Comparison of ENCODE assay signal across 1 cellular context in genomic region chr20:20160513-20160912, GRCh38.
TF ChIP-seq lines count a peak whose summit lies in the region.

No MANE protein-coding gene starts in this region.

TF ChIP-seq in GM23338, 12 proteins besides CTCF, POLR2A, EP300 and RAD21 (continued from another document):
- TF ChIP-seq, protein P1, sequence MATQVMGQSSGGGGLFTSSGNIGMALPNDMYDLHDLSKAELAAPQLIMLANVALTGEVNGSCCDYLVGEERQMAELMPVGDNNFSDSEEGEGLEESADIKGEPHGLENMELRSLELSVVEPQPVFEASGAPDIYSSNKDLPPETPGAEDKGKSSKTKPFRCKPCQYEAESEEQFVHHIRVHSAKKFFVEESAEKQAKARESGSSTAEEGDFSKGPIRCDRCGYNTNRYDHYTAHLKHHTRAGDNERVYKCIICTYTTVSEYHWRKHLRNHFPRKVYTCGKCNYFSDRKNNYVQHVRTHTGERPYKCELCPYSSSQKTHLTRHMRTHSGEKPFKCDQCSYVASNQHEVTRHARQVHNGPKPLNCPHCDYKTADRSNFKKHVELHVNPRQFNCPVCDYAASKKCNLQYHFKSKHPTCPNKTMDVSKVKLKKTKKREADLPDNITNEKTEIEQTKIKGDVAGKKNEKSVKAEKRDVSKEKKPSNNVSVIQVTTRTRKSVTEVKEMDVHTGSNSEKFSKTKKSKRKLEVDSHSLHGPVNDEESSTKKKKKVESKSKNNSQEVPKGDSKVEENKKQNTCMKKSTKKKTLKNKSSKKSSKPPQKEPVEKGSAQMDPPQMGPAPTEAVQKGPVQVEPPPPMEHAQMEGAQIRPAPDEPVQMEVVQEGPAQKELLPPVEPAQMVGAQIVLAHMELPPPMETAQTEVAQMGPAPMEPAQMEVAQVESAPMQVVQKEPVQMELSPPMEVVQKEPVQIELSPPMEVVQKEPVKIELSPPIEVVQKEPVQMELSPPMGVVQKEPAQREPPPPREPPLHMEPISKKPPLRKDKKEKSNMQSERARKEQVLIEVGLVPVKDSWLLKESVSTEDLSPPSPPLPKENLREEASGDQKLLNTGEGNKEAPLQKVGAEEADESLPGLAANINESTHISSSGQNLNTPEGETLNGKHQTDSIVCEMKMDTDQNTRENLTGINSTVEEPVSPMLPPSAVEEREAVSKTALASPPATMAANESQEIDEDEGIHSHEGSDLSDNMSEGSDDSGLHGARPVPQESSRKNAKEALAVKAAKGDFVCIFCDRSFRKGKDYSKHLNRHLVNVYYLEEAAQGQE (IDR thresholded peaks at IDR 0.05; ENCODE audit: unreplicated experiment): no peak
- TF ChIP-seq EZH2phosphoT487 (IDR thresholded peaks at IDR 0.05; ENCODE audit: unreplicated experiment): no peak
